In the genomic region with DNA sequence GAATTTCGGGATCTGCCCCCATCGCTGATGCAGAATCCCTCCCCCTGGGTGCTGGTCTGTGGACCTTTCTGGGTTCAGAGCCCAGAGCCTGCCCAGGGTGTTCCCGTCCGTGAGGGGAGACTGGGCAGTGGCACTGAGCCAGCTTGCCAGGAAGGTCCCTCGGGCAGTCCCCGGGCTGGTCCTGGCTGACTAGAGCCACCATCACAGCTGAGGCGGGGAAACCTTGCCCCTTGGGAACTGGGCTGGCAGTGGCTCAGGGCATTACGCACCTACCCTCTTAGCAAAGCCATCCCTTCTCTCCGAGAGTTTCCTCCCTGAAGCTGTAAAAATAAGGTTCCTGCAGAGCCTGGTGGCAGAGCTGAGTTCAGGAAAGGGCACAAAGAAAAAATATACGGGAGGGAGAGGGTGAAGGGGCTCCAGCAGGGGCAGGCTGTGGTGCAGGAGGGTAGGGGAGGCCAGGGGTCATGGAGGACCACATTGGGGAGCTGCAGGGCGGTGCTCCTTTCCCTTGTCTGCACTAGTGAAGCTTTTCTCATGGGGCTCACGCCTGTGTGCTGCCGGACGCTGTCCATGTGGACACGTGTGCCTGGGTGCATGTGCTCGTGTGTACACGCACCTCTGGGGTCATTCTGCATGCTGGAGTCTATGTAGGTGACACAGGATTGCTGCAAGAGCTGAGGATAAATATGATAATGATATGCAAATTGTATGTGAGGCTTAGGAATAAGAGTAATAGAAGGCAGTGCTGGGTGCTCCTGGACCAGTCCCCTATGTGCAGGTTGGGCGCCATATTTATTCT, we compare ENCODE assay signal across 13 cellular contexts.
"Had no signal": no experiment of that assay in that cellular context is flagged by ENCODE, and none has a peak within 500 bp of the region (broad histone marks: within the 10 kb centered on the region; RNA-seq: fewer than 3 reads in every experiment).

No MANE protein-coding gene starts in this region.

- DNase-seq: activated CD4-positive, alpha-beta T cell treated with anti-CD3 and anti-CD28 coated beads, Interleukin-2, amount 10 ng/mL, durations not matched to agents 7 days and 5 days; activated CD4-positive, CD25-positive, alpha-beta regulatory T cell; activated CD8-positive, alpha-beta memory T cell treated with anti-CD3 and anti-CD28 coated beads for 24 hours; amygdala; brain microvascular endothelial cell; cerebellar nuclear complex; effector memory CD8-positive, alpha-beta T cell; hippocampal formation had no signal

- H3K4me1 ChIP-seq: pancreas had no signal

- H3K4me3 Mint-ChIP-seq: activated CD4-positive, alpha-beta T cell treated with anti-CD3 and anti-CD28 coated beads, Interleukin-2, amount 10 ng/mL, durations not matched to agents 7 days and 5 days; dendritic cell treated with granulocyte-macrophage colony-stimulating factor and Interleukin-4, amounts not matched to agents 40 ng/mL and 50 ng/mL, for 4 days; effector memory CD8-positive, alpha-beta T cell; type B pancreatic cell had no signal

- H3K27ac ChIP-seq: brain microvascular endothelial cell, pancreas, skin epidermis had no signal

- H3K9me3 Mint-ChIP-seq: activated CD4-positive, alpha-beta T cell treated with anti-CD3 and anti-CD28 coated beads, Interleukin-2, amount 10 ng/mL, durations not matched to agents 7 days and 5 days; activated naive CD4-positive, alpha-beta T cell treated with anti-CD3 and anti-CD28 coated beads, Interleukin-2, amount 50 U/mL, for 72 hours; dendritic cell treated with granulocyte-macrophage colony-stimulating factor and Interleukin-4, amounts not matched to agents 40 ng/mL and 50 ng/mL, for 4 days; effector memory CD8-positive, alpha-beta T cell; type B pancreatic cell had no signal

- H3K27me3 ChIP-seq: pancreas had no signal

- H3K4me3 ChIP-seq: pancreas, skin epidermis had no signal

- H3K36me3 ChIP-seq: brain microvascular endothelial cell, pancreas had no signal

- H3K27ac Mint-ChIP-seq: activated CD4-positive, alpha-beta T cell treated with anti-CD3 and anti-CD28 coated beads, Interleukin-2, amount 10 ng/mL, durations not matched to agents 7 days and 5 days; activated naive CD4-positive, alpha-beta T cell treated with anti-CD3 and anti-CD28 coated beads, Interleukin-2, amount 50 U/mL, for 72 hours; dendritic cell treated with granulocyte-macrophage colony-stimulating factor and Interleukin-4, amounts not matched to agents 40 ng/mL and 50 ng/mL, for 4 days; type B pancreatic cell had no signal

- H3K9me3 ChIP-seq: pancreas had no signal

- H3K36me3 Mint-ChIP-seq: activated naive CD4-positive, alpha-beta T cell treated with anti-CD3 and anti-CD28 coated beads, Interleukin-2, amount 50 U/mL, for 72 hours; type B pancreatic cell had no signal

- FAIRE-seq: pancreas had no signal

- ATAC-seq: activated naive CD4-positive, alpha-beta T cell treated with anti-CD3 and anti-CD28 coated beads, Interleukin-2, amount 50 U/mL, for 72 hours; effector memory CD8-positive, alpha-beta T cell; pancreas had no signal

- H3K27me3 Mint-ChIP-seq: activated CD4-positive, alpha-beta T cell treated with anti-CD3 and anti-CD28 coated beads, Interleukin-2, amount 10 ng/mL, durations not matched to agents 7 days and 5 days; dendritic cell treated with granulocyte-macrophage colony-stimulating factor and Interleukin-4, amounts not matched to agents 40 ng/mL and 50 ng/mL, for 4 days; effector memory CD8-positive, alpha-beta T cell had no signal
